Comparison of ENCODE assay signal across 14 cellular contexts in the genomic region with DNA sequence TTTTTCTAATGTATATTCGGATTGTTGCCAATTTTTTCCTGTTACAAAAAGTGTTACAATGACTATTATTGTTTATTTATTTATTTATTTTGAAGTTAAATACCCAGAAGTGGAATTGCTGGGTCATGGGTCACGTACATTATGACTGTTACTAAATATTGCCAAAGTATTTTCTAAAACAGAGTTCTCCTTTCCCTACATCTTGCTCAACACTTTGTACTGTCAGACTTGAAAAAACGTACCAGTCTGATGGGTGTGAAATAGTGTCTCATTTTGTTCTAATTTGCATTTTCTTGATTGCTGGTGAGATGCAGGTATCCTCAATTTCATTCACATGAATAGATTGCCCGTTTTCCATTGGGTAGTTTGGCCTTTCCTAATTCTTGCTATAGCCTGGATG. TPM values are rescaled to one million over a fixed set of nuclear protein-coding genes. Genes with fewer than 3 reads are reported as not detected.
DNase-seq lines count a peak whose midpoint lies in the region; ATAC-seq and TF ChIP-seq lines count a peak whose summit lies in the region.
"Had no signal": no experiment of that assay in that cellular context is flagged by ENCODE, and none has a peak within 500 bp of the region (broad histone marks: within the 10 kb centered on the region; RNA-seq: fewer than 3 reads in every experiment).

No MANE protein-coding gene starts in this region.

- H3K36me3 ChIP-seq in mammary epithelial cell (ENCODE audit: insufficient read depth, low read length) = peaks cover 2% of the 10 kb centered on the region
- H3K36me3 ChIP-seq: cardiac muscle cell had no signal

- H3K79me2 ChIP-seq in mammary epithelial cell (ENCODE audit: insufficient read depth, low read length) = peaks cover 94% of the 10 kb centered on the region

- H3K9me3 Mint-ChIP-seq in natural killer cell (no peaks in the 10 kb centered on the region), HFFc6 (no peaks in the 10 kb centered on the region)

- H3K4me2 ChIP-seq in mammary epithelial cell (ENCODE audit: insufficient read depth, low read depth, low read length) = peak overlapping the region; percentile 67

- H4K20me1 ChIP-seq in mammary epithelial cell (ENCODE audit: insufficient read depth, low read length) = no peaks in the 10 kb centered on the region

- TF ChIP-seq CTCF in mammary epithelial cell (conservative IDR thresholded peaks at IDR 0.05 in 1 of 2, IDR thresholded peaks at IDR 0.05 in 1 of 2; ENCODE audit: extremely low read depth in 1 of 2, insufficient read depth in 1 of 2, low read depth in 1 of 2, low read length in 2 of 2) (no peak), natural killer cell (IDR thresholded peaks at IDR 0.05) (no peak), HFFc6 (IDR thresholded peaks at IDR 0.05) (no peak)

- H3K4me1 ChIP-seq in mammary epithelial cell (ENCODE audit: insufficient read depth, low read length) = peaks cover 9% of the 10 kb centered on the region

- WGBS in mammary epithelial cell (ENCODE audit: low coverage, missing lambda C conversion rate) = 28% methylated on average over 4 of the region's 4 CpGs

- CTCF ChIA-PET in mammary epithelial cell (lab: Charles Lee; ENCODE audit: low non-redundant PET) = no interaction called here

- H3K4me3 Mint-ChIP-seq in natural killer cell (no peak overlapping the region), HFFc6 (no peak overlapping the region)

- ATAC-seq in natural killer cell = peak in 2 of 3 donors; percentile 39 to 40

- H3K4me1 Mint-ChIP-seq in natural killer cell (peaks cover 48 to 51% of the 10 kb centered on the region in 2 donors), HFFc6 (ENCODE audit: low read depth) (peaks cover 13% of the 10 kb centered on the region)

- H3K36me3 Mint-ChIP-seq in natural killer cell (no peaks in the 10 kb centered on the region), HFFc6 (ENCODE audit: low read depth) (0 out of 2 replicates have a peak, but pooled peaks cover under 1% of the 10 kb centered on the region)

- H3K27me3 Mint-ChIP-seq in natural killer cell (ENCODE audit: low read depth in 2 of 2) (no peaks in the 10 kb centered on the region), HFFc6 (ENCODE audit: insufficient read depth) (no peaks in the 10 kb centered on the region)

- H3K4me3 ChIP-seq in mammary epithelial cell (replicated peaks in 1 of 3; ENCODE audit: insufficient read depth in 1 of 3, low read depth in 2 of 3, low read length in 3 of 3) = no peak overlapping the region
- H3K4me3 ChIP-seq: cardiac muscle cell, GM23248 had no signal

- no peak overlapping the region for H3K9ac ChIP-seq in mammary epithelial cell (ENCODE audit: insufficient read depth, low read length)
- H3K9ac ChIP-seq: GM23248 had no signal

- no TSS peak for BruUV-seq in mammary epithelial cell (replicated peaks; lab: Mats Ljungman, UMichigan)

- H3K27ac Mint-ChIP-seq in natural killer cell (no peak overlapping the region), HFFc6 (no peak overlapping the region)

- H3K27me3 ChIP-seq in mammary epithelial cell (ENCODE audit: insufficient read depth, low read length) = no peaks in the 10 kb centered on the region
- H3K27me3 ChIP-seq: cardiac muscle cell had no signal

- dilution Hi-C loops in mammary epithelial cell (cut with HindIII; ENCODE audit: low sequenced_read_pairs) = no loop called here

- no peak overlapping the region for H2AFZ ChIP-seq in mammary epithelial cell (ENCODE audit: low read depth, low read length)
- H2AFZ ChIP-seq: GM23248 had no signal

- no peak overlapping the region for H3K27ac ChIP-seq in mammary epithelial cell (ENCODE audit: insufficient read depth, low read depth, low read length)
- H3K27ac ChIP-seq: GM23248 had no signal

- H3K9me3 ChIP-seq in mammary epithelial cell (replicated peaks; ENCODE audit: insufficient read depth, low read length) = no peaks in the 10 kb centered on the region

- in situ Hi-C loops in mammary epithelial cell (cut with MboI; ENCODE audit: low sequenced_read_pairs in 2 of 2) = no loop called here

- DNase-seq in GF-D8 (lab: John Stamatoyannopoulos, UW) (peak; percentile 29), NOMO-1 treated with DMSO at 0.1 percent for 48 hours (lab: John Stamatoyannopoulos, UW; ENCODE audit: unreplicated experiment) (peak; percentile 91), mammary epithelial cell (no peak), natural killer cell (no peak), HFFc6 (no peak), cerebellar cortex (ENCODE audit: low spot score) (no peak), NCI-H2081 treated with DMSO at 0.1 percent for 48 hours (lab: John Stamatoyannopoulos, UW) (no peak)
- DNase-seq: activated CD4-positive, alpha-beta T cell treated with anti-CD3 and anti-CD28 coated beads for 1 hour; DMS79 treated with DMSO at 0.1 percent for 48 hours; GM23248; NCI-H146; NCI-H748 treated with DMSO at 0.1 percent for 48 hours; stimulated activated CD4-positive, alpha-beta T cell treated with anti-CD3 and anti-CD28 coated beads, Interleukin-12 subunit alpha, Interleukin-12 subunit beta, amount 100 ng/mL, for 4 hours had no signal

- intact Hi-C loops in mammary epithelial cell (cut with micrococcal nuclease) = no loop called here
- intact Hi-C loops in natural killer cell (cut with micrococcal nuclease) = no loop called here

RNA-seq across cellular contexts. Expression of gene ATP11B, which starts 9.7 kb away (rescaled TPM):
- 10 to 100 TPM; 74.4 to 80.2 TPM for total RNA-seq in mammary epithelial cell
- polyA plus RNA-seq in mammary epithelial cell = 18.3 TPM
- 59.0 TPM for polyA minus RNA-seq in mammary epithelial cell
- total RNA-seq in natural killer cell = 100 to 1,000 TPM; 157 to 174 (median 172) TPM
- total RNA-seq in HFFc6 (2021; fragmentation: NEBNext Ultra II Directional; extraction: Animal tissue kit (Norgen Biotek cat#: 25700)) = 10 to 100 TPM; 43.9 to 60.5 (median 51.5) TPM

Comparison
In these comparisons a context has a peak if more than half of its experiments do, and no peak if none do; other contexts are left out.
1. DNase-seq: peak in GF-D8 (single experiment) and NOMO-1 treated with DMSO at 0.1 percent for 48 hours (single experiment); none in mammary epithelial cell (single experiment), natural killer cell (single experiment), HFFc6 (single experiment), cerebellar cortex (single experiment) and NCI-H2081 treated with DMSO at 0.1 percent for 48 hours (single experiment).